ENCODE assay signal across 16 cellular contexts in genomic region chr6:72080260-72080941, GRCh38.
DNase-seq lines count a peak whose midpoint lies in the region; ATAC-seq and TF ChIP-seq lines count a peak whose summit lies in the region.
"Had no signal": no experiment of that assay in that cellular context is flagged by ENCODE, and none has a peak within 500 bp of the region (broad histone marks: within the 10 kb centered on the region; RNA-seq: fewer than 3 reads in every experiment).

No MANE protein-coding gene starts in this region.

- no peak overlapping the region for H3K27ac ChIP-seq in aorta (ENCODE audit: low read depth in 1 of 2, low read length in 2 of 2)
- H3K27ac ChIP-seq: RWPE1, SJSA1 had no signal

- TF ChIP-seq CTCF in nephron progenitor cell (IDR thresholded peaks at IDR 0.05): no peak

- H3K27me3 Mint-ChIP-seq in central memory CD8-positive, alpha-beta T cell: no peaks in the 10 kb centered on the region
- H3K27me3 Mint-ChIP-seq in nephron progenitor cell (ENCODE audit: low read depth, poor library complexity): no peaks in the 10 kb centered on the region

- H3K27ac Mint-ChIP-seq in central memory CD8-positive, alpha-beta T cell (ENCODE audit: low read depth): peak overlapping the region; percentile 20
- H3K27ac Mint-ChIP-seq in nephron progenitor cell: peak overlapping the region; percentile 78
- H3K27ac Mint-ChIP-seq: HFFc6 had no signal

- H3K4me3 ChIP-seq in aorta (ENCODE audit: low read length in 2 of 2): no peak overlapping the region
- H3K4me3 ChIP-seq: SJSA1 had no signal

- no peak for ATAC-seq in central memory CD8-positive, alpha-beta T cell (replicated peaks; ENCODE audit: extremely low read depth, poor library complexity, severe bottlenecking)
- ATAC-seq in aorta (ENCODE audit: low FRiP score) (no peak), HG02798 (IDR thresholded peaks at IDR 0.05; ENCODE audit: poor library complexity, unreplicated experiment) (no peak), GM19023 (IDR thresholded peaks at IDR 0.05; ENCODE audit: unreplicated experiment) (no peak)

- 76 to 87% methylated on average over 2 of the region's 2 CpGs for WGBS in aorta, 2 donors

- H3K36me3 ChIP-seq in aorta (ENCODE audit: control insufficient read depth in 1 of 2, insufficient read depth in 2 of 2, low read length in 1 of 2): no peaks in the 10 kb centered on the region
- H3K36me3 ChIP-seq: SJSA1 had no signal

- H3K4me3 Mint-ChIP-seq in central memory CD8-positive, alpha-beta T cell: no peak overlapping the region
- H3K4me3 Mint-ChIP-seq in nephron progenitor cell: no peak overlapping the region
- H3K4me3 Mint-ChIP-seq: CD14-positive monocyte, HFFc6 had no signal

- no peaks in the 10 kb centered on the region for H3K9me3 Mint-ChIP-seq in central memory CD8-positive, alpha-beta T cell
- H3K9me3 Mint-ChIP-seq in nephron progenitor cell: no peaks in the 10 kb centered on the region
- H3K9me3 Mint-ChIP-seq: CD14-positive monocyte, HFFc6 had no signal

- no peaks in the 10 kb centered on the region for H3K27me3 ChIP-seq in aorta (ENCODE audit: control insufficient read depth in 1 of 2, insufficient read depth in 2 of 2, low read length in 1 of 2)

- intact Hi-C loops in aorta (cut with DNase I): loop anchor here in 1 of 2 donors (5.0 to 10.0 kb wide), 2 partner anchors 456 to 548 kb away; no protein-coding TSS in a partner anchor

- DNase-seq in NCI-H2107 treated with DMSO at 0.1 percent for 48 hours (lab: John Stamatoyannopoulos, UW; ENCODE audit: unreplicated experiment): peak; percentile 3
- no peak for DNase-seq in NCI-H2107 (lab: John Stamatoyannopoulos, UW)
- DNase-seq in NCI-H1105 treated with DMSO at 0.1 percent for 48 hours (lab: John Stamatoyannopoulos, UW): peak; percentile 14
- DNase-seq in central memory CD8-positive, alpha-beta T cell (ENCODE audit: low spot score in 2 of 2): no peak
- DNase-seq in nephron progenitor cell: no peak
- no peak for DNase-seq in aorta
- DNase-seq: HFFc6, KBM-7, NCI-H1048, NCI-H187 treated with DMSO at 0.1 percent for 48 hours, SW 1271 had no signal

- H3K9me3 ChIP-seq in aorta (ENCODE audit: control insufficient read depth, low read length): no peaks in the 10 kb centered on the region
- H3K9me3 ChIP-seq: SJSA1 had no signal

- no peaks in the 10 kb centered on the region for H3K4me1 Mint-ChIP-seq in central memory CD8-positive, alpha-beta T cell
- H3K4me1 Mint-ChIP-seq in nephron progenitor cell: peaks cover 28% of the 10 kb centered on the region
- H3K4me1 Mint-ChIP-seq: CD14-positive monocyte had no signal

- H3K4me1 ChIP-seq in aorta (ENCODE audit: control insufficient read depth in 1 of 2, insufficient read depth in 2 of 2, low read length in 2 of 2): no peaks in the 10 kb centered on the region
- H3K4me1 ChIP-seq: SJSA1 had no signal

- H3K36me3 Mint-ChIP-seq in central memory CD8-positive, alpha-beta T cell (ENCODE audit: insufficient read depth): no peaks in the 10 kb centered on the region
- no peaks in the 10 kb centered on the region for H3K36me3 Mint-ChIP-seq in nephron progenitor cell (ENCODE audit: low read depth)
- H3K36me3 Mint-ChIP-seq: CD14-positive monocyte had no signal

Comparison
In these comparisons a context has a peak if more than half of its experiments do, and no peak if none do; other contexts are left out.
1. DNase-seq: peak in NCI-H2107 treated with DMSO at 0.1 percent for 48 hours (single experiment) and NCI-H1105 treated with DMSO at 0.1 percent for 48 hours (single experiment); none in NCI-H2107 (single experiment), central memory CD8-positive, alpha-beta T cell (0 of 2), nephron progenitor cell (single experiment) and aorta (0 of 2).